ENCODE assay signal across 2 cellular contexts in the genomic region with DNA sequence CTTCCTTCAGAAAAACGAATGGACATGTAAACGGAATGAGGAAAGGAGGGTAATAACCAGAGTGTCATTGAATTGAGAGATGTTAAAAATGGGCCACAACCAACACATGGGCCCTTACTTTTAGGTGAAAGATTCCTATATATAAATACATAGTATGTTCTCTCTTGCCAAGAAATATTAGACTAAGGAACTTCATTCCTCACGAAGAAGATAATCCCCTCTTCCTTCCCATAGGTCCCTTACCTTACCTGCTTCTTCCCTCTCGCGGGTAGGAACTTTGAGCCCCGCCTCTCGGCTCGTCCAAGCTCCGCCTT.
TF ChIP-seq lines count a peak whose summit lies in the region.

No MANE protein-coding gene starts in this region.

TF ChIP-seq in SK-N-SH, 30 proteins besides CTCF, POLR2A, EP300 and RAD21 (continued from another document):
- TF ChIP-seq, protein P1, sequence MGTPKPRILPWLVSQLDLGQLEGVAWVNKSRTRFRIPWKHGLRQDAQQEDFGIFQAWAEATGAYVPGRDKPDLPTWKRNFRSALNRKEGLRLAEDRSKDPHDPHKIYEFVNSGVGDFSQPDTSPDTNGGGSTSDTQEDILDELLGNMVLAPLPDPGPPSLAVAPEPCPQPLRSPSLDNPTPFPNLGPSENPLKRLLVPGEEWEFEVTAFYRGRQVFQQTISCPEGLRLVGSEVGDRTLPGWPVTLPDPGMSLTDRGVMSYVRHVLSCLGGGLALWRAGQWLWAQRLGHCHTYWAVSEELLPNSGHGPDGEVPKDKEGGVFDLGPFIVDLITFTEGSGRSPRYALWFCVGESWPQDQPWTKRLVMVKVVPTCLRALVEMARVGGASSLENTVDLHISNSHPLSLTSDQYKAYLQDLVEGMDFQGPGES (IDR thresholded peaks at IDR 0.05; ENCODE audit: low read depth, low read length): no peak
- TF ChIP-seq FOSL2 (IDR thresholded peaks at IDR 0.05; ENCODE audit: borderline replicate concordance, low read depth): no peak
- no peak for TF ChIP-seq MEF2A (IDR thresholded peaks at IDR 0.05; ENCODE audit: borderline replicate concordance, low read depth)
- no peak for TF ChIP-seq SMC3 (IDR thresholded peaks at IDR 0.05; ENCODE audit: low read depth, low read length)
- TF ChIP-seq, protein P2, sequence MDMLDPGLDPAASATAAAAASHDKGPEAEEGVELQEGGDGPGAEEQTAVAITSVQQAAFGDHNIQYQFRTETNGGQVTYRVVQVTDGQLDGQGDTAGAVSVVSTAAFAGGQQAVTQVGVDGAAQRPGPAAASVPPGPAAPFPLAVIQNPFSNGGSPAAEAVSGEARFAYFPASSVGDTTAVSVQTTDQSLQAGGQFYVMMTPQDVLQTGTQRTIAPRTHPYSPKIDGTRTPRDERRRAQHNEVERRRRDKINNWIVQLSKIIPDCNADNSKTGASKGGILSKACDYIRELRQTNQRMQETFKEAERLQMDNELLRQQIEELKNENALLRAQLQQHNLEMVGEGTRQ (IDR thresholded peaks at IDR 0.05; ENCODE audit: borderline replicate concordance, low read depth, low read length): no peak
- TF ChIP-seq, protein P3, sequence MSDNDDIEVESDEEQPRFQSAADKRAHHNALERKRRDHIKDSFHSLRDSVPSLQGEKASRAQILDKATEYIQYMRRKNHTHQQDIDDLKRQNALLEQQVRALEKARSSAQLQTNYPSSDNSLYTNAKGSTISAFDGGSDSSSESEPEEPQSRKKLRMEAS (IDR thresholded peaks at IDR 0.05; ENCODE audit: low read depth): no peak

TF ChIP-seq in SK-N-SH treated with all-trans-retinoic acid at 6 μM for 48 hours, 23 proteins besides CTCF, POLR2A, EP300 and RAD21 (continued from another document):
- TF ChIP-seq, protein P4, sequence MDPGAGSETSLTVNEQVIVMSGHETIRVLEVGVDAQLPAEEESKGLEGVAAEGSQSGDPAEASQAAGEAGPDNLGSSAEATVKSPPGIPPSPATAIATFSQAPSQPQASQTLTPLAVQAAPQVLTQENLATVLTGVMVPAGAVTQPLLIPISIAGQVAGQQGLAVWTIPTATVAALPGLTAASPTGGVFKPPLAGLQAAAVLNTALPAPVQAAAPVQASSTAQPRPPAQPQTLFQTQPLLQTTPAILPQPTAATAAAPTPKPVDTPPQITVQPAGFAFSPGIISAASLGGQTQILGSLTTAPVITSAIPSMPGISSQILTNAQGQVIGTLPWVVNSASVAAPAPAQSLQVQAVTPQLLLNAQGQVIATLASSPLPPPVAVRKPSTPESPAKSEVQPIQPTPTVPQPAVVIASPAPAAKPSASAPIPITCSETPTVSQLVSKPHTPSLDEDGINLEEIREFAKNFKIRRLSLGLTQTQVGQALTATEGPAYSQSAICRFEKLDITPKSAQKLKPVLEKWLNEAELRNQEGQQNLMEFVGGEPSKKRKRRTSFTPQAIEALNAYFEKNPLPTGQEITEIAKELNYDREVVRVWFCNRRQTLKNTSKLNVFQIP (CRISPR knock-in tag; IDR thresholded peaks at IDR 0.05; ENCODE audit: borderline replicate concordance, low read depth): no peak
- TF ChIP-seq, protein P5, sequence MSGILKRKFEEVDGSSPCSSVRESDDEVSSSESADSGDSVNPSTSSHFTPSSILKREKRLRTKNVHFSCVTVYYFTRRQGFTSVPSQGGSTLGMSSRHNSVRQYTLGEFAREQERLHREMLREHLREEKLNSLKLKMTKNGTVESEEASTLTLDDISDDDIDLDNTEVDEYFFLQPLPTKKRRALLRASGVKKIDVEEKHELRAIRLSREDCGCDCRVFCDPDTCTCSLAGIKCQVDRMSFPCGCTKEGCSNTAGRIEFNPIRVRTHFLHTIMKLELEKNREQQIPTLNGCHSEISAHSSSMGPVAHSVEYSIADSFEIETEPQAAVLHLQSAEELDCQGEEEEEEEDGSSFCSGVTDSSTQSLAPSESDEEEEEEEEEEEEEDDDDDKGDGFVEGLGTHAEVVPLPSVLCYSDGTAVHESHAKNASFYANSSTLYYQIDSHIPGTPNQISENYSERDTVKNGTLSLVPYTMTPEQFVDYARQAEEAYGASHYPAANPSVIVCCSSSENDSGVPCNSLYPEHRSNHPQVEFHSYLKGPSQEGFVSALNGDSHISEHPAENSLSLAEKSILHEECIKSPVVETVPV (CRISPR knock-in tag; IDR thresholded peaks at IDR 0.05): no peak
- no peak for TF ChIP-seq ZNF8 (CRISPR knock-in tag; IDR thresholded peaks at IDR 0.05)
- TF ChIP-seq CSDC2 (CRISPR knock-in tag; IDR thresholded peaks at IDR 0.05): no peak
- no peak for TF ChIP-seq ARNTL (CRISPR knock-in tag; IDR thresholded peaks at IDR 0.05; ENCODE audit: borderline replicate concordance, low read depth)
- no peak for TF ChIP-seq TCF4 (CRISPR knock-in tag; IDR thresholded peaks at IDR 0.05; ENCODE audit: borderline replicate concordance)
- TF ChIP-seq ZFP30 (CRISPR knock-in tag; IDR thresholded peaks at IDR 0.05): no peak
- TF ChIP-seq, protein P6, sequence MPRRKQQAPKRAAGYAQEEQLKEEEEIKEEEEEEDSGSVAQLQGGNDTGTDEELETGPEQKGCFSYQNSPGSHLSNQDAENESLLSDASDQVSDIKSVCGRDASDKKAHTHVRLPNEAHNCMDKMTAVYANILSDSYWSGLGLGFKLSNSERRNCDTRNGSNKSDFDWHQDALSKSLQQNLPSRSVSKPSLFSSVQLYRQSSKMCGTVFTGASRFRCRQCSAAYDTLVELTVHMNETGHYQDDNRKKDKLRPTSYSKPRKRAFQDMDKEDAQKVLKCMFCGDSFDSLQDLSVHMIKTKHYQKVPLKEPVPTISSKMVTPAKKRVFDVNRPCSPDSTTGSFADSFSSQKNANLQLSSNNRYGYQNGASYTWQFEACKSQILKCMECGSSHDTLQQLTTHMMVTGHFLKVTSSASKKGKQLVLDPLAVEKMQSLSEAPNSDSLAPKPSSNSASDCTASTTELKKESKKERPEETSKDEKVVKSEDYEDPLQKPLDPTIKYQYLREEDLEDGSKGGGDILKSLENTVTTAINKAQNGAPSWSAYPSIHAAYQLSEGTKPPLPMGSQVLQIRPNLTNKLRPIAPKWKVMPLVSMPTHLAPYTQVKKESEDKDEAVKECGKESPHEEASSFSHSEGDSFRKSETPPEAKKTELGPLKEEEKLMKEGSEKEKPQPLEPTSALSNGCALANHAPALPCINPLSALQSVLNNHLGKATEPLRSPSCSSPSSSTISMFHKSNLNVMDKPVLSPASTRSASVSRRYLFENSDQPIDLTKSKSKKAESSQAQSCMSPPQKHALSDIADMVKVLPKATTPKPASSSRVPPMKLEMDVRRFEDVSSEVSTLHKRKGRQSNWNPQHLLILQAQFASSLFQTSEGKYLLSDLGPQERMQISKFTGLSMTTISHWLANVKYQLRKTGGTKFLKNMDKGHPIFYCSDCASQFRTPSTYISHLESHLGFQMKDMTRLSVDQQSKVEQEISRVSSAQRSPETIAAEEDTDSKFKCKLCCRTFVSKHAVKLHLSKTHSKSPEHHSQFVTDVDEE (CRISPR knock-in tag; IDR thresholded peaks at IDR 0.05): no peak
- no peak for TF ChIP-seq ISL1 (CRISPR knock-in tag; IDR thresholded peaks at IDR 0.05)
- TF ChIP-seq PPARA (CRISPR knock-in tag; IDR thresholded peaks at IDR 0.05; ENCODE audit: borderline replicate concordance): no peak
- TF ChIP-seq OSR1 (CRISPR knock-in tag; IDR thresholded peaks at IDR 0.05): no peak
- no peak for TF ChIP-seq BACH2 (CRISPR knock-in tag; IDR thresholded peaks at IDR 0.05; ENCODE audit: borderline replicate concordance)
- TF ChIP-seq ZFP3 (CRISPR knock-in tag; IDR thresholded peaks at IDR 0.05): no peak
- TF ChIP-seq ZNF70 (CRISPR knock-in tag; IDR thresholded peaks at IDR 0.05): no peak
- TF ChIP-seq ZNF565 (CRISPR knock-in tag; conservative IDR thresholded peaks at IDR 0.05; ENCODE audit: low read depth): no peak
